Comparison of ENCODE assay signal across 1 cellular context in the genomic region with DNA sequence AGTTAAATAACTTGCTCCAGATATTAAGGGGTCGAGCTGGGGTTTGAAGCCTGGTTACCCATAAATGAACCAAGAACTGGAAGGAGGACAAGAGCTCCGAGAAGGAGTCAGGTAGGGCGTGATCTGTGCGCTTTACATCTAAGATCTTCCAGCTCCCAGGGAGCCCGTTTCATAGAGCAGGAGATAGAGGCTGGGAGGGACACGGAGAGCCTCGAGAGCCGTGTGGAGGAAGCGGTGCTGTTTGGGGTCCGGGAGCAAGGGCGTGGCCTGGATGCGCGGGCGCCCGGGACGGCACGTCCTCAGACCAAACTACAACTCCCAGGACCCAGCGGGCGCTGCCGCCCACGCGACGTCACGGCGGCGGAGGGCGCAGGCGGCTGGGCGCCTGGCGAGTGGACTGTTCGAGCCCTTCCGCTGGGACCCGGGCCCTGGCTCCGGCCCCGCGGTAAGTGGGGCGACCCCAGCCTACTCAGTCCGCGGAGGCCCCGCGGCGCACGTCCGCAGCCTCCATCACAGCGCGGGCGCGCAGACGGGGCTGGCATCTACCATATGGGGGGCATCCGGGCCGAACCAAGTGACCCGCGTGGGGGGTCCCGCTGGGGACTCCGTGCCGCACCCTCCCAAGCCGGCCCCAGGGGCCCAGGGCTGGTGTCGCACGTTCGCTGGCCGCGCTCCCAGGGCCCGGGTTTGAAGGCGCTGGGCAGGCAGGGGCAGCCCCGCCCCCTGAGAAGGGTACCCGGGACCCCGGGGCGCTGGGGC.
A peak's percentile ranks its signal among the peaks of the same experiment; 100 is the strongest.
TF ChIP-seq lines count a peak whose summit lies in the region.

BCKDK (plus strand) TSS at position 352 of the 759 bp plus-strand sequence. CDS start 838 bp downstream, outside the sequence.

TF ChIP-seq in HepG2, 621 proteins besides CTCF, POLR2A, EP300 and RAD21 (continued from another document and continues in another):
- TF ChIP-seq ZNF318 (CRISPR knock-in tag; IDR thresholded peaks at IDR 0.05) = no peak
- TF ChIP-seq ZSCAN22 (CRISPR knock-in tag; IDR thresholded peaks at IDR 0.05) = no peak
- no peak for TF ChIP-seq MAFF (IDR thresholded peaks at IDR 0.05; ENCODE audit: low read depth, low read length)
- TF ChIP-seq SAFB2 (CRISPR knock-in tag; IDR thresholded peaks at IDR 0.05; ENCODE audit: borderline replicate concordance, low read depth) = no peak
- TF ChIP-seq RFX3 (CRISPR knock-in tag; IDR thresholded peaks at IDR 0.05) = no peak
- no peak for TF ChIP-seq MED13 (CRISPR knock-in tag; IDR thresholded peaks at IDR 0.05)
- no peak for TF ChIP-seq TP53 (CRISPR knock-in tag; conservative IDR thresholded peaks at IDR 0.05)
- no peak for TF ChIP-seq MXD4 (CRISPR knock-in tag; IDR thresholded peaks at IDR 0.05)
- TF ChIP-seq ZBTB21 (CRISPR knock-in tag; IDR thresholded peaks at IDR 0.05) = peak; percentile 0; the same call in 1 of the 2 replicates
- no peak for TF ChIP-seq ZFP36 (IDR thresholded peaks at IDR 0.05; ENCODE audit: borderline replicate concordance, low read depth, low read length, partially characterized antibody)
- peak; percentile 19 for TF ChIP-seq ARID5B (CRISPR knock-in tag; IDR thresholded peaks at IDR 0.05)
- TF ChIP-seq PPARG (CRISPR knock-in tag; conservative IDR thresholded peaks at IDR 0.05) = 0 out of 2 replicates have a peak, but pooled peaks have one; percentile 34
- no peak for TF ChIP-seq RFXAP (CRISPR knock-in tag; IDR thresholded peaks at IDR 0.05; ENCODE audit: borderline replicate concordance)
- TF ChIP-seq, protein P1, sequence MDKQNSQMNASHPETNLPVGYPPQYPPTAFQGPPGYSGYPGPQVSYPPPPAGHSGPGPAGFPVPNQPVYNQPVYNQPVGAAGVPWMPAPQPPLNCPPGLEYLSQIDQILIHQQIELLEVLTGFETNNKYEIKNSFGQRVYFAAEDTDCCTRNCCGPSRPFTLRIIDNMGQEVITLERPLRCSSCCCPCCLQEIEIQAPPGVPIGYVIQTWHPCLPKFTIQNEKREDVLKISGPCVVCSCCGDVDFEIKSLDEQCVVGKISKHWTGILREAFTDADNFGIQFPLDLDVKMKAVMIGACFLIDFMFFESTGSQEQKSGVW (CRISPR knock-in tag; IDR thresholded peaks at IDR 0.05; ENCODE audit: borderline replicate concordance) = no peak
- no peak for TF ChIP-seq CC2D1A (CRISPR knock-in tag; IDR thresholded peaks at IDR 0.05)
- TF ChIP-seq ONECUT2 (CRISPR knock-in tag; IDR thresholded peaks at IDR 0.05) = 0 out of 2 replicates have a peak, but pooled peaks have one; percentile 39
- TF ChIP-seq CENPT (CRISPR knock-in tag; IDR thresholded peaks at IDR 0.05; ENCODE audit: low read depth) = 0 out of 2 replicates have a peak, but pooled peaks have one; percentile 29
- no peak for TF ChIP-seq ZNF33A (CRISPR knock-in tag; IDR thresholded peaks at IDR 0.05; ENCODE audit: borderline replicate concordance)
- no peak for TF ChIP-seq MYNN (CRISPR knock-in tag; IDR thresholded peaks at IDR 0.05; ENCODE audit: low read depth)
- no peak for TF ChIP-seq ZNF75D (CRISPR knock-in tag; IDR thresholded peaks at IDR 0.05; ENCODE audit: borderline replicate concordance)
- peak; percentile 52; the same call in 1 of the 2 replicates for TF ChIP-seq ZNF337 (CRISPR knock-in tag; IDR thresholded peaks at IDR 0.05; ENCODE audit: borderline replicate concordance, low read depth)
- TF ChIP-seq ZNF709 (CRISPR knock-in tag; IDR thresholded peaks at IDR 0.05) = peak; percentile 93
- TF ChIP-seq ZNF263 (CRISPR knock-in tag; IDR thresholded peaks at IDR 0.05) = peak; percentile 77
- TF ChIP-seq ATRX (CRISPR knock-in tag; IDR thresholded peaks at IDR 0.05; ENCODE audit: borderline replicate concordance) = no peak
- TF ChIP-seq FOXJ3 (CRISPR knock-in tag; IDR thresholded peaks at IDR 0.05; ENCODE audit: borderline replicate concordance) = no peak
- TF ChIP-seq FOXA1 (IDR thresholded peaks at IDR 0.05) = no peak
- TF ChIP-seq FOXA1 (CRISPR knock-in tag; IDR thresholded peaks at IDR 0.05) = no peak
- TF ChIP-seq HNRNPLL (IDR thresholded peaks at IDR 0.05; ENCODE audit: low read depth, low read length, poor library complexity, severe bottlenecking) = peak; percentile 53
- TF ChIP-seq, protein P2, sequence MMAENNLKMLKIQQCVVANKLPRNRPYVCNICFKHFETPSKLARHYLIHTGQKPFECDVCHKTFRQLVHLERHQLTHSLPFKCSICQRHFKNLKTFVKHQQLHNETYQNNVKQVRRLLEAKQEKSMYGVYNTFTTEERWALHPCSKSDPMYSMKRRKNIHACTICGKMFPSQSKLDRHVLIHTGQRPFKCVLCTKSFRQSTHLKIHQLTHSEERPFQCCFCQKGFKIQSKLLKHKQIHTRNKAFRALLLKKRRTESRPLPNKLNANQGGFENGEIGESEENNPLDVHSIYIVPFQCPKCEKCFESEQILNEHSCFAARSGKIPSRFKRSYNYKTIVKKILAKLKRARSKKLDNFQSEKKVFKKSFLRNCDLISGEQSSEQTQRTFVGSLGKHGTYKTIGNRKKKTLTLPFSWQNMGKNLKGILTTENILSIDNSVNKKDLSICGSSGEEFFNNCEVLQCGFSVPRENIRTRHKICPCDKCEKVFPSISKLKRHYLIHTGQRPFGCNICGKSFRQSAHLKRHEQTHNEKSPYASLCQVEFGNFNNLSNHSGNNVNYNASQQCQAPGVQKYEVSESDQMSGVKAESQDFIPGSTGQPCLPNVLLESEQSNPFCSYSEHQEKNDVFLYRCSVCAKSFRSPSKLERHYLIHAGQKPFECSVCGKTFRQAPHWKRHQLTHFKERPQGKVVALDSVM (CRISPR knock-in tag; IDR thresholded peaks at IDR 0.05) = peak; percentile 48; the same call in 1 of the 2 replicates
- peak; percentile 60; the same call in 1 of the 2 replicates for TF ChIP-seq ATF1 (CRISPR knock-in tag; IDR thresholded peaks at IDR 0.05)
- peak; percentile 59 for TF ChIP-seq GABPA (IDR thresholded peaks at IDR 0.05; ENCODE audit: low read depth, low read length)
- peak; percentile 70 for TF ChIP-seq GABPA (CRISPR knock-in tag; IDR thresholded peaks at IDR 0.05; ENCODE audit: low read depth)
- 0 out of 2 replicates have a peak, but pooled peaks have one; percentile 12 for TF ChIP-seq ISL2 (CRISPR knock-in tag; IDR thresholded peaks at IDR 0.05)
- TF ChIP-seq SP1 (IDR thresholded peaks at IDR 0.05) = no peak
- TF ChIP-seq SP1 (CRISPR knock-in tag; IDR thresholded peaks at IDR 0.05) = peak; percentile 97
- TF ChIP-seq THYN1 (CRISPR knock-in tag; IDR thresholded peaks at IDR 0.05; ENCODE audit: borderline replicate concordance, low read depth) = no peak
- TF ChIP-seq NFE2 (CRISPR knock-in tag; IDR thresholded peaks at IDR 0.05) = no peak
- TF ChIP-seq ZNF24 (IDR thresholded peaks at IDR 0.05) = no peak
- peak; percentile 89; the same call in 1 of the 2 replicates for TF ChIP-seq ZC3H13 (CRISPR knock-in tag; IDR thresholded peaks at IDR 0.05)
- no peak for TF ChIP-seq DNMT3B (CRISPR knock-in tag; conservative IDR thresholded peaks at IDR 0.05)
- no peak for TF ChIP-seq ZFYVE20 (CRISPR knock-in tag; IDR thresholded peaks at IDR 0.05; ENCODE audit: borderline replicate concordance, low read depth)
- peak; percentile 89 for TF ChIP-seq ZFP91 (CRISPR knock-in tag; IDR thresholded peaks at IDR 0.05; ENCODE audit: borderline replicate concordance)
- TF ChIP-seq, protein P3, sequence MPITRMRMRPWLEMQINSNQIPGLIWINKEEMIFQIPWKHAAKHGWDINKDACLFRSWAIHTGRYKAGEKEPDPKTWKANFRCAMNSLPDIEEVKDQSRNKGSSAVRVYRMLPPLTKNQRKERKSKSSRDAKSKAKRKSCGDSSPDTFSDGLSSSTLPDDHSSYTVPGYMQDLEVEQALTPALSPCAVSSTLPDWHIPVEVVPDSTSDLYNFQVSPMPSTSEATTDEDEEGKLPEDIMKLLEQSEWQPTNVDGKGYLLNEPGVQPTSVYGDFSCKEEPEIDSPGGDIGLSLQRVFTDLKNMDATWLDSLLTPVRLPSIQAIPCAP (CRISPR knock-in tag; IDR thresholded peaks at IDR 0.05; ENCODE audit: low read depth) = no peak
- TF ChIP-seq ZNF672 (CRISPR knock-in tag; IDR thresholded peaks at IDR 0.05) = no peak
- TF ChIP-seq BHLHE40 (IDR thresholded peaks at IDR 0.05; ENCODE audit: low read length) = peak; percentile 22; the same call in 1 of the 2 replicates
